In the genomic region with DNA sequence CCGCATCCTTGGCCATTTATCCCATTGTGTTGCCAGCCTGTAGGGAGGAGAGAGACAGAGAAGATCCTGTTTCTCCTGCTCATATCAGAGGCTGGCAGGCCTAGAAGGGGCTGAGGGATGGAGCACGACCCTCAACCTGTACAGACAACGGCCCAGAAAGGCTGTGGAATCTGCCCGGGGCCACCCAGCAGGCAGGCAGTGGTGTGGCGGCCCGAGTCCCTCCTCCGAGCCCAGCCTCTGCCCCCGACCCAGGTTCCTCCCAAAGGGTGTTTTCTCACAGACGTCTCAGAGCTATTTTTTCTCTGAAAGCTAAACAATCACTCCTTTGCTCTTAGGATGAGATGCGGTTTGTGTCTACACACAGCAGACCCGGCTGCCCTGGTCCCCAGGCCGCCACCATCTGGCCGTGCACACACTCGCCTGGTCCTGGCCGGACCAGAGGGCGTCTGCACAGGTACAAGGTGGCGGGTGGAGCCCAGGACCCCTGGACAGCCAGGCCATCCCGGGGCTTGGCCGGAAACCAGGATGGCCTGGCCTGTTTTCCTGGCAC, we compare ENCODE assay signal across 14 cellular contexts.
"Had no signal": no experiment of that assay in that cellular context is flagged by ENCODE, and none has a peak within 500 bp of the region (broad histone marks: within the 10 kb centered on the region; RNA-seq: fewer than 3 reads in every experiment).

No MANE protein-coding gene starts in this region.

- H3K36me3 Mint-ChIP-seq: type B pancreatic cell had no signal

- H3K9me3 Mint-ChIP-seq: neural crest cell, T-cell, type B pancreatic cell had no signal

- ATAC-seq: gastrocnemius medialis; stimulated activated memory B cell treated with anti-CD40 and anti-IgM and Interleukin-4, amounts not matched to agents 10 μg/mL and 1 μg/mL and 100 μg/mL, for 72 hours had no signal

- DNase-seq: activated CD4-positive, CD25-positive, alpha-beta regulatory T cell treated with anti-CD3 and anti-CD28 coated beads, Interleukin-2, amount 50 U/mL, for 72 hours; activated T-cell treated with anti-CD3 and anti-CD28 coated beads for 4 hours; erythroblast; gastrocnemius medialis; stimulated activated CD4-positive, alpha-beta T cell treated with anti-CD3 and anti-CD28 coated beads, Interleukin-2, amount 100 ng/mL, for 48 hours; substantia nigra; T1000 had no signal

- H3K4me1 ChIP-seq: ascending aorta had no signal

- H3K4me3 ChIP-seq: ascending aorta, gastrocnemius medialis had no signal

- H3K27ac ChIP-seq: ascending aorta, gastrocnemius medialis had no signal

- H3K9me3 ChIP-seq: gastrocnemius medialis had no signal

- H3K4me3 Mint-ChIP-seq: neural crest cell; stimulated activated memory B cell treated with anti-CD40 and anti-IgM and Interleukin-4, amounts not matched to agents 10 μg/mL and 1 μg/mL and 100 μg/mL, for 72 hours; type B pancreatic cell had no signal

- H3K27ac Mint-ChIP-seq: activated naive CD8-positive, alpha-beta T cell treated with anti-CD3 and anti-CD28 coated beads, Interleukin-2, amount 50 U/mL, for 24 hours; activated T-helper 2 cell treated with anti-CD3 and anti-CD28 coated beads, Interferon-gamma antibody, Interleukin-2, Interleukin-4, amounts not matched to agents 10 μg/mL and 5 μg/mL and 100 μg/mL, durations not matched to agents 14 hours and 24 hours and 36 hours; stimulated activated memory B cell treated with anti-CD40 and anti-IgM and Interleukin-4, amounts not matched to agents 10 μg/mL and 1 μg/mL and 100 μg/mL, for 72 hours; type B pancreatic cell had no signal

- H3K36me3 ChIP-seq: ascending aorta, gastrocnemius medialis had no signal
